Comparison of ENCODE assay signal across 20 cellular contexts in genomic region chr7:55299273-55299967, GRCh38.
"Had no signal": no experiment of that assay in that cellular context is flagged by ENCODE, and none has a peak within 500 bp of the region (broad histone marks: within the 10 kb centered on the region; RNA-seq: fewer than 3 reads in every experiment).

No MANE protein-coding gene starts in this region.

- H3K27ac ChIP-seq: cardiac muscle cell, heart left ventricle, sigmoid colon, testis had no signal

- DNase-seq: activated CD4-positive, alpha-beta memory T cell treated with anti-CD3 and anti-CD28 coated beads for 36 hours; activated CD4-positive, alpha-beta T cell treated with anti-CD3 and anti-CD28 coated beads for 48 hours; activated effector memory CD4-positive, alpha-beta T cell treated with anti-CD3 and anti-CD28 coated beads, Interleukin-2, amount 50 U/mL, for 16 hours; activated naive CD4-positive, alpha-beta T cell treated with anti-CD3 and anti-CD28 coated beads, Interleukin-2, amount 10 ng/mL, durations not matched to agents 7 days and 5 days; activated T-cell treated with anti-CD3 and anti-CD28 coated beads, Interleukin-2, amount 50 U/mL, for 72 hours; amygdala; cortex of kidney; heart left ventricle; left ventricle myocardium superior; retina; sigmoid colon; stimulated activated CD4-positive, alpha-beta T cell treated with anti-CD3 and anti-CD28 coated beads, Interleukin-15, amount 100 ng/mL, for 24 hours; testis; trophoblast cell had no signal

- H3K27me3 Mint-ChIP-seq: progenitor cell of endocrine pancreas had no signal

- ATAC-seq: activated T-cell treated with anti-CD3 and anti-CD28 coated beads, Interleukin-2, amount 50 U/mL, for 72 hours; heart left ventricle; left ventricle myocardium superior; natural killer cell treated with Interleukin-12 subunit alpha and Interleukin-12 subunit beta and Interleukin-15 and Interleukin-18, amount 100 ng/mL, for 72 hours; stimulated activated memory B cell treated with anti-CD40 and anti-IgM and Interleukin-4, amounts not matched to agents 10 μg/mL and 1 μg/mL and 100 μg/mL, for 72 hours had no signal

- H3K27ac Mint-ChIP-seq: activated CD4-positive, alpha-beta memory T cell treated with anti-CD3 and anti-CD28 coated beads for 36 hours; activated naive CD4-positive, alpha-beta T cell treated with anti-CD3 and anti-CD28 coated beads, Interleukin-2, amount 10 ng/mL, durations not matched to agents 7 days and 5 days; activated T-cell treated with anti-CD3 and anti-CD28 coated beads, Interleukin-2, amount 50 U/mL, for 72 hours; natural killer cell treated with Interleukin-12 subunit alpha and Interleukin-12 subunit beta and Interleukin-15 and Interleukin-18, amount 100 ng/mL, for 72 hours; progenitor cell of endocrine pancreas; stimulated activated memory B cell treated with anti-CD40 and anti-IgM and Interleukin-4, amounts not matched to agents 10 μg/mL and 1 μg/mL and 100 μg/mL, for 72 hours; T-helper 1 cell treated with Interleukin-12 subunit alpha and Interleukin-12 subunit beta and Interleukin-4 antibody, amounts not matched to agents 30 μg/mL and 1 μg/mL, for 36 hours had no signal

- H3K27me3 ChIP-seq: cardiac muscle cell, testis had no signal

- H3K4me1 Mint-ChIP-seq: activated naive CD4-positive, alpha-beta T cell treated with anti-CD3 and anti-CD28 coated beads, Interleukin-2, amount 10 ng/mL, durations not matched to agents 7 days and 5 days had no signal

- H3K36me3 ChIP-seq: cardiac muscle cell, heart left ventricle, sigmoid colon had no signal

- H3K4me3 Mint-ChIP-seq: activated CD4-positive, alpha-beta memory T cell treated with anti-CD3 and anti-CD28 coated beads for 36 hours; activated naive CD4-positive, alpha-beta T cell treated with anti-CD3 and anti-CD28 coated beads, Interleukin-2, amount 10 ng/mL, durations not matched to agents 7 days and 5 days; activated T-cell treated with anti-CD3 and anti-CD28 coated beads, Interleukin-2, amount 50 U/mL, for 72 hours; natural killer cell treated with Interleukin-12 subunit alpha and Interleukin-12 subunit beta and Interleukin-15 and Interleukin-18, amount 100 ng/mL, for 72 hours; stimulated activated memory B cell treated with anti-CD40 and anti-IgM and Interleukin-4, amounts not matched to agents 10 μg/mL and 1 μg/mL and 100 μg/mL, for 72 hours; T-helper 1 cell treated with Interleukin-12 subunit alpha and Interleukin-12 subunit beta and Interleukin-4 antibody, amounts not matched to agents 30 μg/mL and 1 μg/mL, for 36 hours had no signal

- H3K4me3 ChIP-seq: cardiac muscle cell, heart left ventricle, sigmoid colon, smooth muscle cell, testis had no signal

- H3K9me3 Mint-ChIP-seq: activated CD4-positive, alpha-beta memory T cell treated with anti-CD3 and anti-CD28 coated beads for 36 hours; activated naive CD4-positive, alpha-beta T cell treated with anti-CD3 and anti-CD28 coated beads, Interleukin-2, amount 10 ng/mL, durations not matched to agents 7 days and 5 days; activated T-cell treated with anti-CD3 and anti-CD28 coated beads, Interleukin-2, amount 50 U/mL, for 72 hours; natural killer cell treated with Interleukin-12 subunit alpha and Interleukin-12 subunit beta and Interleukin-15 and Interleukin-18, amount 100 ng/mL, for 72 hours; stimulated activated memory B cell treated with anti-CD40 and anti-IgM and Interleukin-4, amounts not matched to agents 10 μg/mL and 1 μg/mL and 100 μg/mL, for 72 hours; T-helper 1 cell treated with Interleukin-12 subunit alpha and Interleukin-12 subunit beta and Interleukin-4 antibody, amounts not matched to agents 30 μg/mL and 1 μg/mL, for 36 hours had no signal

- H3K9me3 ChIP-seq: heart left ventricle, sigmoid colon, testis had no signal

- H3K36me3 Mint-ChIP-seq: activated CD4-positive, alpha-beta memory T cell treated with anti-CD3 and anti-CD28 coated beads for 36 hours; activated naive CD4-positive, alpha-beta T cell treated with anti-CD3 and anti-CD28 coated beads, Interleukin-2, amount 10 ng/mL, durations not matched to agents 7 days and 5 days; natural killer cell treated with Interleukin-12 subunit alpha and Interleukin-12 subunit beta and Interleukin-15 and Interleukin-18, amount 100 ng/mL, for 72 hours; stimulated activated memory B cell treated with anti-CD40 and anti-IgM and Interleukin-4, amounts not matched to agents 10 μg/mL and 1 μg/mL and 100 μg/mL, for 72 hours had no signal

- H3K4me1 ChIP-seq: heart left ventricle, sigmoid colon, testis had no signal

- H3K4me2 ChIP-seq: smooth muscle cell had no signal
